ENCODE assay signal across 8 cellular contexts in the genomic region with DNA sequence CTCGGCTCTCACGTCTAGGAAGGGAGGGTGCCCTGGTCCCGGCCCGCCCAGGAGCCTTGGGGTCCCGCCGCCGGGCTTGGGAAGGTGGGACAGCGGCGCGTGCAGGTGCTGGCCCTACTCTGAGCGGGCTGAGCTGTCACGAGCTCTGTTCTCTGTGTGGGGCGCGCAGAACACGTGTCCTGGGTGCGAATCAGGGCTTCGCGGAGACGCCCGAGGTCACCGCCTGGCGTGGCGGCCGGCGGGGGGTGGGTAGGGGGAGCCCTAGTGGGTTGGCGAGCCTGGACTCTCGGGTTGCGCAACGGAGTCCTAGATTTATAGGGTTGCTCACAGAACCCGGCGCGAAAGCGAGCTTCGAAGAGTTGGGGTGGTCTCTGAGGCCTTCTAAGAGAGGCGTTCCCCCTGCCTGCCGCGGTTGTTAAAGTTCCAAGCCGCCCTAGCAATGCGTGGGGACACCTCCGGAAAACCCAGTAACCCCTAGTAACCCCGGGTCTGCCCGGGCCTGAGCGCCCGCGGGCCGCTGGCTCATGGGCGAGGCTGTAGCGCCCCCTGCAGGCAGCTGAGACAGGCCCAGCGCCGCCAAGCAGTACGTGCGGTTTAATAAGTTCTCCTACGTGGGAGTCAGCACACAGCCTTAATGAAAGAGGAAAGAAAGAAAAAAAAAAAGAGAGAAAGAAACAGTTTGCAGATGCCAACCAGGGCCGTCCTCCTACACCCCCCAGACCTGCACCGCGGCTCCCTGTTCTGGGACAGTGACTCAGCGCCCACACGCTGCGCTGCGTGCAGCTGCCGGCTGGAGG. TPM values are rescaled to one million over a fixed set of nuclear protein-coding genes. Genes with fewer than 3 reads are reported as not detected.
A peak's percentile ranks its signal among the peaks of the same experiment; 100 is the strongest.
DNase-seq lines count a peak whose midpoint lies in the region; ATAC-seq and TF ChIP-seq lines count a peak whose summit lies in the region.

No MANE protein-coding gene starts in this region.

- TF ChIP-seq POLR2A in esophagus muscularis mucosa (IDR thresholded peaks at IDR 0.05; ENCODE audit: low read depth), result no peak

- H3K9me3 Mint-ChIP-seq in CD4-positive, alpha-beta memory T cell, result no peaks in the 10 kb centered on the region
- no peaks in the 10 kb centered on the region for H3K9me3 Mint-ChIP-seq in activated T-cell treated with anti-CD3 and anti-CD28 coated beads, Interleukin-2, amount 50 U/mL, for 24 hours

- peak overlapping the region; percentile 28 for H3K27ac ChIP-seq in CD4-positive, alpha-beta memory T cell (ENCODE audit: low read depth, low read length)
- peak overlapping the region; percentile 89 for H3K27ac ChIP-seq in PC-3 (ENCODE audit: low read length)
- H3K27ac ChIP-seq in esophagus muscularis mucosa (replicated peaks in 1 of 4), result peak overlapping the region; percentile 91 to 95 (median 93)

- peak overlapping the region; percentile 77 for H3K9ac ChIP-seq in PC-3 (ENCODE audit: low read length)

- no peaks in the 10 kb centered on the region for H3K9me3 ChIP-seq in CD4-positive, alpha-beta memory T cell (ENCODE audit: control insufficient read depth in 1 of 2, low read length in 2 of 2)
- H3K9me3 ChIP-seq in PC-3 (ENCODE audit: low read length) (no peaks in the 10 kb centered on the region), esophagus muscularis mucosa (no peaks in the 10 kb centered on the region)

- peak; percentile 81 to 86 (median 84) for DNase-seq in CD4-positive, alpha-beta memory T cell
- DNase-seq in PC-3 (peak; percentile 86), esophagus muscularis mucosa (ENCODE audit: extremely low spot score) (peak; percentile 94), myocyte (ENCODE audit: low read depth) (peak; percentile 90)
- peak; percentile 89 for DNase-seq in activated T-cell treated with anti-CD3 and anti-CD28 coated beads, Interleukin-2, amount 50 U/mL, for 24 hours
- peak; percentile 68 to 78 for DNase-seq in stimulated activated CD8-positive, alpha-beta memory T cell treated with anti-CD3 and anti-CD28 coated beads, Interleukin-7, amount 100 ng/mL, for 48 hours (ENCODE audit: extremely low read depth in 1 of 2, low read depth in 1 of 2)

- no peaks in the 10 kb centered on the region for H3F3A ChIP-seq in PC-3 (ENCODE audit: low read length, unreplicated experiment)

- peaks cover 0 to 9% of the 10 kb centered on the region in 2 donors for H3K36me3 Mint-ChIP-seq in CD4-positive, alpha-beta memory T cell
- H3K36me3 Mint-ChIP-seq in activated T-cell treated with anti-CD3 and anti-CD28 coated beads, Interleukin-2, amount 50 U/mL, for 24 hours (ENCODE audit: low read depth), result no peaks in the 10 kb centered on the region

- peaks cover 52% of the 10 kb centered on the region for H3K4me1 ChIP-seq in CD4-positive, alpha-beta memory T cell (ENCODE audit: insufficient read depth, low read length)
- H3K4me1 ChIP-seq in PC-3 (ENCODE audit: insufficient read depth, low read length) (peaks cover 21% of the 10 kb centered on the region), esophagus muscularis mucosa (peaks cover 46 to 77% (median 63%) of the 10 kb centered on the region in 4 donors)

- ATAC-seq in GM19351 (IDR thresholded peaks at IDR 0.05; ENCODE audit: unreplicated experiment), result peak; percentile 51
- peak; percentile 57 for ATAC-seq in HG03460 (IDR thresholded peaks at IDR 0.05; ENCODE audit: unreplicated experiment)
- ATAC-seq in PC-3, result peak; percentile 21

- H3K79me2 ChIP-seq in PC-3 (ENCODE audit: low read length), result peaks cover 32% of the 10 kb centered on the region

- peaks cover 14 to 21% of the 10 kb centered on the region in 2 donors for H3K27me3 Mint-ChIP-seq in CD4-positive, alpha-beta memory T cell
- H3K27me3 Mint-ChIP-seq in activated T-cell treated with anti-CD3 and anti-CD28 coated beads, Interleukin-2, amount 50 U/mL, for 24 hours, result peaks cover 81% of the 10 kb centered on the region

- no peak for TF ChIP-seq EP300 in esophagus muscularis mucosa (IDR thresholded peaks at IDR 0.05)

- H3K9me2 ChIP-seq in PC-3 (replicated peaks; ENCODE audit: low read length), result no peaks in the 10 kb centered on the region

- CTCF ChIA-PET in CD4-positive, alpha-beta memory T cell (lab: Charles Lee; ENCODE audit: partially characterized antibody), result interaction anchor here (0.5 to 12.8 kb wide), 23 partner anchors 11 to 741 kb away, joined by 3 to 349 read pairs (median 5); a partner anchor contains a TSS
- CTCF ChIA-PET in PC-3 (lab: Charles Lee), result interaction anchor here (0.6 to 1.2 kb wide), 4 partner anchors 172 to 316 kb away, joined by 3 to 7 read pairs (median 4); no protein-coding TSS in a partner anchor

- H4K20me1 ChIP-seq in PC-3 (ENCODE audit: low read length), result peaks cover 10% of the 10 kb centered on the region

- H3K36me3 ChIP-seq in CD4-positive, alpha-beta memory T cell (ENCODE audit: insufficient read depth, low read length), result no peaks in the 10 kb centered on the region
- H3K36me3 ChIP-seq in PC-3 (ENCODE audit: low read depth, low read length) (no peaks in the 10 kb centered on the region), esophagus muscularis mucosa (no peaks in the 10 kb centered on the region)

- H3K4me3 Mint-ChIP-seq in CD4-positive, alpha-beta memory T cell, result peak overlapping the region; percentile 69 to 98 (median 78)
- H3K4me3 Mint-ChIP-seq in activated T-cell treated with anti-CD3 and anti-CD28 coated beads, Interleukin-2, amount 50 U/mL, for 24 hours, result peak overlapping the region; percentile 85

- 7% methylated on average over 39 of the region's 61 CpGs for WGBS in esophagus muscularis mucosa

- peaks cover 22 to 48% (median 35%) of the 10 kb centered on the region in 4 donors for H3K4me1 Mint-ChIP-seq in CD4-positive, alpha-beta memory T cell
- peaks cover 61% of the 10 kb centered on the region for H3K4me1 Mint-ChIP-seq in activated T-cell treated with anti-CD3 and anti-CD28 coated beads, Interleukin-2, amount 50 U/mL, for 24 hours (ENCODE audit: low read depth)

- POLR2A ChIA-PET in CD4-positive, alpha-beta memory T cell (lab: Charles Lee; ENCODE audit: partially characterized antibody), result interaction anchor here (0.8 to 5.0 kb wide), 8 partner anchors 11 to 694 kb away, joined by 3 to 39 read pairs (median 6); a partner anchor contains a TSS
- POLR2A ChIA-PET in PC-3 (lab: Charles Lee; ENCODE audit: unreplicated experiment), result interaction anchor here (0.7 kb wide), 1 partner anchor 317 kb away, joined by 4 read pairs; no protein-coding TSS in a partner anchor

- TF ChIP-seq CTCF in PC-3 (conservative IDR thresholded peaks at IDR 0.05; ENCODE audit: low read depth, low read length) (peak; percentile 98), esophagus muscularis mucosa (IDR thresholded peaks at IDR 0.05) (peak; percentile 96 to 99 (median 98))

- H2AFZ ChIP-seq in PC-3 (ENCODE audit: low read length), result peak overlapping the region; percentile 65

- peaks cover 19% of the 10 kb centered on the region for H3K27me3 ChIP-seq in CD4-positive, alpha-beta memory T cell (ENCODE audit: insufficient read depth, low read length)
- H3K27me3 ChIP-seq in PC-3 (ENCODE audit: low read length) (no peaks in the 10 kb centered on the region), esophagus muscularis mucosa (peaks cover 0 to 5% (median 0%) of the 10 kb centered on the region in 4 donors)

- H3K27ac Mint-ChIP-seq in CD4-positive, alpha-beta memory T cell, result peak overlapping the region in 6 of 7 donors; percentile 7 to 88 (median 59)
- H3K27ac Mint-ChIP-seq in activated T-cell treated with anti-CD3 and anti-CD28 coated beads, Interleukin-2, amount 50 U/mL, for 24 hours, result peak overlapping the region; percentile 84

- peak overlapping the region; percentile 54 to 73 for H3K4me3 ChIP-seq in CD4-positive, alpha-beta memory T cell (ENCODE audit: low read length in 2 of 2)
- H3K4me3 ChIP-seq in PC-3 (ENCODE audit: low read length) (peak overlapping the region; percentile 93), esophagus muscularis mucosa (peak overlapping the region; percentile 64 to 85 (median 81))

- BruUV-seq in PC-3 (replicated peaks; lab: Mats Ljungman, UMichigan), result no TSS peak

- H3K4me2 ChIP-seq in PC-3 (ENCODE audit: low read length), result peak overlapping the region; percentile 96

- intact Hi-C loops in CD4-positive, alpha-beta memory T cell (cut with micrococcal nuclease), result loop anchor here (1.0 to 10.0 kb wide), 9 partner anchors 16 to 772 kb away; a partner anchor contains a TSS
- intact Hi-C loops in PC-3 (cut with micrococcal nuclease), result loop anchor here (1.0 to 5.0 kb wide), 8 partner anchors 15 to 695 kb away; no protein-coding TSS in a partner anchor
- intact Hi-C loops in esophagus muscularis mucosa (cut with DNase I), result loop anchor here (2.0 to 10.0 kb wide), 4 partner anchors 99 to 550 kb away; no protein-coding TSS in a partner anchor

RNA-seq across cellular contexts. Expression of a gene that starts 2.7 kb away (rescaled TPM):
- under 1 TPM; 0.49 to 0.53 TPM for total RNA-seq in CD4-positive, alpha-beta memory T cell
- under 1 TPM in 1 of 2 donors, not detected in 1; 0.31 TPM for polyA plus RNA-seq in CD4-positive, alpha-beta memory T cell
- total RNA-seq in PC-3 (2014; rRNA removed) (68.0 and 82.5 TPM in 2 replicates), esophagus muscularis mucosa (100 to 1,000 TPM in 2 of 4 donors, 10 to 100 TPM in 2; 57.3 to 152 (median 105) TPM), myocyte (17.3 and 46.5 TPM in 2 replicates)
- 35.7 TPM for polyA plus RNA-seq in myocyte (2012)

RNA-seq across cellular contexts. Expression of a gene that starts 13.6 kb away (rescaled TPM):
- total RNA-seq in CD4-positive, alpha-beta memory T cell, result 10 to 100 TPM; 13.8 to 15.4 TPM
- 1 to 10 TPM in 1 of 2 donors, under 1 TPM in 1; 0.50 to 6.7 TPM for polyA plus RNA-seq in CD4-positive, alpha-beta memory T cell
- total RNA-seq in PC-3 (2014; rRNA removed) (30.3 and 31.3 TPM in 2 replicates), esophagus muscularis mucosa (10 to 100 TPM; 44.6 to 59.4 (median 53.4) TPM), myocyte (21.0 and 23.7 TPM in 2 replicates)
- 20.5 TPM for polyA plus RNA-seq in myocyte (2012)

Comparison
In these comparisons a context has a peak if more than half of its experiments do, and no peak if none do; other contexts are left out.
1. Peak in every context shown above with its lines: DNase-seq, ATAC-seq, H3K4me3 ChIP-seq and H3K27ac ChIP-seq.
2. H3K27ac ChIP-seq: peak in every context shown above with its lines; median percentile 93 in esophagus muscularis mucosa; 89 in PC-3; 28 in CD4-positive, alpha-beta memory T cell.
3. RNA of a gene that starts 2.7 kb away (total RNA-seq): 57.3 to 152 TPM in esophagus muscularis mucosa, 68.0 to 82.5 TPM in PC-3 and 17.3 to 46.5 TPM in myocyte; 0.49 to 0.53 TPM in CD4-positive, alpha-beta memory T cell; every median in the first group is over 10 times any median in the second.